In the genomic region with DNA sequence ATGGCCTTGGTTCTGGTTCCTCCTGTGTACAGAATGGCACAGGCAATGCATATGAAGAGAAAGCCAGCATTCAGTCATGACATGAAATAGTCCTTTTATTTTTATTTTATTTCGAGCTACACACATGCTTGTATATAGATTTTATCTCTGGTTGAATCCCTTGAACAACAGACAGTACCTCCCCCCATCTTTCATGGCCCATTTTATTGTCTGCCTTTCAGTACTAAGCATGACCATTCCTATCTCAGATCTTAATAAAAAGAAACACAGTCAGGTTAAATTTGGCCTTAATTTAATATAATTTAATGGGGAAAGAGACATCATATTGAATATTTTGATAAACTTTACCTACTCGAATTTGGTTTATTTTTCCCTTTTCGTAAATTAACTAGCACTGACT, we compare ENCODE assay signal across 5 cellular contexts.
"Had no signal": no experiment of that assay in that cellular context is flagged by ENCODE, and none has a peak within 500 bp of the region (broad histone marks: within the 10 kb centered on the region; RNA-seq: fewer than 3 reads in every experiment).

No MANE protein-coding gene starts in this region.

- H3K27ac ChIP-seq: HL-60 had no signal

- DNase-seq: H9, HCEC 1CT, KBM-7 had no signal

- ATAC-seq: HepG2 had no signal
